31 cellular contexts compared by ENCODE assay signal in genomic region chr1:110049801-110050601, GRCh38. TPM values are rescaled to one million over a fixed set of nuclear protein-coding genes. Genes with fewer than 3 reads are reported as not detected.
A peak's percentile ranks its signal among the peaks of the same experiment; 100 is the strongest.
DNase-seq lines count a peak whose midpoint lies in the region; ATAC-seq, FAIRE-seq and TF ChIP-seq lines count a peak whose summit lies in the region.
"Had no signal": no experiment of that assay in that cellular context is flagged by ENCODE, and none has a peak within 500 bp of the region (broad histone marks: within the 10 kb centered on the region; RNA-seq: fewer than 3 reads in every experiment).

No MANE protein-coding gene starts in this region.

- H3K36me3 Mint-ChIP-seq in endothelial cell (ENCODE audit: low read depth, unreplicated experiment): peaks cover 58% of the 10 kb centered on the region
- H3K36me3 Mint-ChIP-seq in activated T-helper 1 cell treated with anti-CD3 and anti-CD28 coated beads, Interleukin-12 subunit alpha, Interleukin-12 subunit beta, Interleukin-2, Interleukin-4 antibody, amounts not matched to agents 30 ng/mL and 10 ng/mL and 1 ng/mL, durations not matched to agents 14 hours and 24 hours and 36 hours (ENCODE audit: low read depth): peaks cover 55% of the 10 kb centered on the region

- H3K27me3 ChIP-seq in cardiac muscle cell (no peaks in the 10 kb centered on the region), upper lobe of right lung (no peaks in the 10 kb centered on the region)
- H3K27me3 ChIP-seq: body of pancreas, upper lobe of left lung had no signal

- no peaks in the 10 kb centered on the region for H3K9me3 Mint-ChIP-seq in endothelial cell (ENCODE audit: unreplicated experiment)
- no peaks in the 10 kb centered on the region for H3K9me3 Mint-ChIP-seq in activated T-helper 1 cell treated with anti-CD3 and anti-CD28 coated beads, Interleukin-12 subunit alpha, Interleukin-12 subunit beta, Interleukin-2, Interleukin-4 antibody, amounts not matched to agents 30 ng/mL and 10 ng/mL and 1 ng/mL, durations not matched to agents 14 hours and 24 hours and 36 hours
- H3K9me3 Mint-ChIP-seq: activated CD4-positive, alpha-beta T cell treated with anti-CD3 and anti-CD28 coated beads, Interleukin-2, amount 10 ng/mL, durations not matched to agents 7 days and 5 days; activated naive CD8-positive, alpha-beta T cell treated with anti-CD3 and anti-CD28 coated beads, Interleukin-2, amount 10 ng/mL, durations not matched to agents 7 days and 5 days; CD14-positive monocyte; naive thymus-derived CD4-positive, alpha-beta T cell; stimulated activated naive CD8-positive, alpha-beta T cell treated with anti-CD3 and anti-CD28 coated beads, Interleukin-15, amount 100 ng/mL, for 72 hours had no signal

- H3K27ac ChIP-seq in cardiac muscle cell: peak overlapping the region; percentile 58
- H3K27ac ChIP-seq in upper lobe of right lung: peak overlapping the region; percentile 44
- H3K27ac ChIP-seq: body of pancreas, SK-N-MC had no signal

- no peak overlapping the region for H3K4me3 Mint-ChIP-seq in endothelial cell (ENCODE audit: unreplicated experiment)
- H3K4me3 Mint-ChIP-seq in activated T-helper 1 cell treated with anti-CD3 and anti-CD28 coated beads, Interleukin-12 subunit alpha, Interleukin-12 subunit beta, Interleukin-2, Interleukin-4 antibody, amounts not matched to agents 30 ng/mL and 10 ng/mL and 1 ng/mL, durations not matched to agents 14 hours and 24 hours and 36 hours: no peak overlapping the region
- H3K4me3 Mint-ChIP-seq: activated CD4-positive, alpha-beta T cell treated with anti-CD3 and anti-CD28 coated beads, Interleukin-2, amount 10 ng/mL, durations not matched to agents 7 days and 5 days; activated naive CD8-positive, alpha-beta T cell treated with anti-CD3 and anti-CD28 coated beads, Interleukin-2, amount 10 ng/mL, durations not matched to agents 7 days and 5 days; CD14-positive monocyte; naive thymus-derived CD4-positive, alpha-beta T cell; stimulated activated naive CD8-positive, alpha-beta T cell treated with anti-CD3 and anti-CD28 coated beads, Interleukin-15, amount 100 ng/mL, for 72 hours had no signal

- H3K9me3 ChIP-seq in cardiac muscle cell (ENCODE audit: low read depth) (no peaks in the 10 kb centered on the region), upper lobe of right lung (no peaks in the 10 kb centered on the region)
- H3K9me3 ChIP-seq: body of pancreas, upper lobe of left lung had no signal

- no peak overlapping the region for H3K4me3 ChIP-seq in cardiac muscle cell
- no peak overlapping the region for H3K4me3 ChIP-seq in upper lobe of right lung
- H3K4me3 ChIP-seq: body of pancreas, coronary artery, SK-N-MC, upper lobe of left lung had no signal

- FAIRE-seq in RCC 7860 (lab: Jason Lieb, UNC): no peak
- FAIRE-seq: D721Med had no signal

- DNase-seq in cardiac muscle cell (ENCODE audit: low read depth in 1 of 2, low spot score in 1 of 2): peak in 1 of 2 donors; percentile 82
- DNase-seq in Right ventricle myocardium inferior (ENCODE audit: missing footprints): no peak
- peak; percentile 81 for DNase-seq in SK-N-DZ (ENCODE audit: low spot score)
- peak; percentile 82 for DNase-seq in left kidney (ENCODE audit: low read depth, low spot score)
- DNase-seq in upper lobe of right lung: no peak
- DNase-seq in RCC 7860 (ENCODE audit: low spot score): no peak
- DNase-seq in endothelial cell (ENCODE audit: low spot score): no peak
- DNase-seq in activated T-helper 1 cell treated with anti-CD3 and anti-CD28 coated beads, Interleukin-12 subunit alpha, Interleukin-12 subunit beta, Interleukin-2, Interleukin-4 antibody, amounts not matched to agents 30 ng/mL and 10 ng/mL and 1 ng/mL, durations not matched to agents 14 hours and 24 hours and 36 hours (ENCODE audit: low spot score): no peak
- DNase-seq: activated CD4-positive, alpha-beta T cell treated with anti-CD3 and anti-CD28 coated beads, Interleukin-2, amount 10 ng/mL, durations not matched to agents 7 days and 5 days; activated naive CD8-positive, alpha-beta T cell treated with anti-CD3 and anti-CD28 coated beads, Interleukin-2, amount 10 ng/mL, durations not matched to agents 7 days and 5 days; Karpas-422; naive thymus-derived CD4-positive, alpha-beta T cell; NCI-H2029; retina; stimulated activated naive CD8-positive, alpha-beta T cell treated with anti-CD3 and anti-CD28 coated beads, Interleukin-15, amount 100 ng/mL, for 72 hours; upper lobe of left lung had no signal

- no peak for TF ChIP-seq CTCF in cardiac muscle cell (IDR thresholded peaks at IDR 0.05; ENCODE audit: low read depth, low read length)
- TF ChIP-seq CTCF in upper lobe of right lung (IDR thresholded peaks at IDR 0.05): no peak
- no peak for TF ChIP-seq CTCF in endothelial cell (IDR thresholded peaks at IDR 0.05; ENCODE audit: unreplicated experiment)

- H3K4me1 Mint-ChIP-seq in endothelial cell (ENCODE audit: unreplicated experiment): peaks cover 8% of the 10 kb centered on the region
- H3K4me1 Mint-ChIP-seq in activated T-helper 1 cell treated with anti-CD3 and anti-CD28 coated beads, Interleukin-12 subunit alpha, Interleukin-12 subunit beta, Interleukin-2, Interleukin-4 antibody, amounts not matched to agents 30 ng/mL and 10 ng/mL and 1 ng/mL, durations not matched to agents 14 hours and 24 hours and 36 hours (ENCODE audit: low read depth): no peaks in the 10 kb centered on the region
- H3K4me1 Mint-ChIP-seq: activated CD4-positive, alpha-beta T cell treated with anti-CD3 and anti-CD28 coated beads, Interleukin-2, amount 10 ng/mL, durations not matched to agents 7 days and 5 days; activated naive CD8-positive, alpha-beta T cell treated with anti-CD3 and anti-CD28 coated beads, Interleukin-2, amount 10 ng/mL, durations not matched to agents 7 days and 5 days; CD14-positive monocyte; stimulated activated naive CD8-positive, alpha-beta T cell treated with anti-CD3 and anti-CD28 coated beads, Interleukin-15, amount 100 ng/mL, for 72 hours had no signal

- intact Hi-C loops in Right ventricle myocardium inferior (cut with DNase I): loop anchor here (10.0 kb wide), 1 partner anchor 415 kb away; no protein-coding TSS in a partner anchor
- intact Hi-C loops in upper lobe of right lung (cut with DNase I): loop anchor here (10.0 kb wide), 1 partner anchor 55 kb away; no protein-coding TSS in a partner anchor
- intact Hi-C loops in activated T-helper 1 cell treated with anti-CD3 and anti-CD28 coated beads, Interleukin-12 subunit alpha, Interleukin-12 subunit beta, Interleukin-2, Interleukin-4 antibody, amounts not matched to agents 30 ng/mL and 10 ng/mL and 1 ng/mL, durations not matched to agents 14 hours and 24 hours and 36 hours (cut with micrococcal nuclease): no loop called here

- peaks cover 68% of the 10 kb centered on the region for H3K36me3 ChIP-seq in cardiac muscle cell
- peaks cover 100% of the 10 kb centered on the region for H3K36me3 ChIP-seq in upper lobe of right lung

- ATAC-seq in Right ventricle myocardium inferior: no peak
- no peak for ATAC-seq in upper lobe of right lung
- ATAC-seq: HCT116; naive thymus-derived CD4-positive, alpha-beta T cell; Panc1; stimulated activated naive CD8-positive, alpha-beta T cell treated with anti-CD3 and anti-CD28 coated beads, Interleukin-15, amount 100 ng/mL, for 72 hours had no signal

- H3K27me3 Mint-ChIP-seq in endothelial cell (ENCODE audit: unreplicated experiment): peaks cover 8% of the 10 kb centered on the region
- no peaks in the 10 kb centered on the region for H3K27me3 Mint-ChIP-seq in activated T-helper 1 cell treated with anti-CD3 and anti-CD28 coated beads, Interleukin-12 subunit alpha, Interleukin-12 subunit beta, Interleukin-2, Interleukin-4 antibody, amounts not matched to agents 30 ng/mL and 10 ng/mL and 1 ng/mL, durations not matched to agents 14 hours and 24 hours and 36 hours (ENCODE audit: insufficient read depth)
- H3K27me3 Mint-ChIP-seq: activated CD4-positive, alpha-beta T cell treated with anti-CD3 and anti-CD28 coated beads, Interleukin-2, amount 10 ng/mL, durations not matched to agents 7 days and 5 days; activated naive CD8-positive, alpha-beta T cell treated with anti-CD3 and anti-CD28 coated beads, Interleukin-2, amount 10 ng/mL, durations not matched to agents 7 days and 5 days; naive thymus-derived CD4-positive, alpha-beta T cell; stimulated activated naive CD8-positive, alpha-beta T cell treated with anti-CD3 and anti-CD28 coated beads, Interleukin-15, amount 100 ng/mL, for 72 hours had no signal

- no peak overlapping the region for H3K27ac Mint-ChIP-seq in endothelial cell (ENCODE audit: unreplicated experiment)
- no peak overlapping the region for H3K27ac Mint-ChIP-seq in activated T-helper 1 cell treated with anti-CD3 and anti-CD28 coated beads, Interleukin-12 subunit alpha, Interleukin-12 subunit beta, Interleukin-2, Interleukin-4 antibody, amounts not matched to agents 30 ng/mL and 10 ng/mL and 1 ng/mL, durations not matched to agents 14 hours and 24 hours and 36 hours
- H3K27ac Mint-ChIP-seq: activated CD4-positive, alpha-beta T cell treated with anti-CD3 and anti-CD28 coated beads, Interleukin-2, amount 10 ng/mL, durations not matched to agents 7 days and 5 days; activated naive CD8-positive, alpha-beta T cell treated with anti-CD3 and anti-CD28 coated beads, Interleukin-2, amount 10 ng/mL, durations not matched to agents 7 days and 5 days; CD14-positive monocyte; naive thymus-derived CD4-positive, alpha-beta T cell had no signal

- H3K4me1 ChIP-seq in cardiac muscle cell (ENCODE audit: low read depth): peaks cover 10% of the 10 kb centered on the region
- peaks cover 8% of the 10 kb centered on the region for H3K4me1 ChIP-seq in upper lobe of right lung

RNA-seq across cellular contexts. Expression of gene STRIP1, which starts 15.6 kb away (rescaled TPM):
- total RNA-seq in cardiac muscle cell (70.9 and 78.3 TPM in 2 replicates), Right ventricle myocardium inferior (17.8 TPM), upper lobe of right lung (35.6 TPM), endothelial cell (ENCODE audit: unreplicated experiment) (65.0 TPM)
- 40.2 and 57.8 TPM in 2 replicates for polyA plus RNA-seq in cardiac muscle cell
- polyA plus RNA-seq in SK-N-DZ (2014; cell fraction: cytosol; rRNA removed): 30.2 and 42.1 TPM in 2 replicates
- 125 and 160 TPM in 2 replicates for polyA plus RNA-seq in SK-N-DZ (2014; cell fraction: nucleus; rRNA removed)
- 41.5 and 43.7 TPM in 2 replicates for total RNA-seq in activated T-helper 1 cell treated with anti-CD3 and anti-CD28 coated beads, Interleukin-12 subunit alpha, Interleukin-12 subunit beta, Interleukin-2, Interleukin-4 antibody, amounts not matched to agents 30 ng/mL and 10 ng/mL and 1 ng/mL, durations not matched to agents 14 hours and 24 hours and 36 hours

RNA-seq across cellular contexts. Expression of gene ALX3, which starts 20.5 kb away (rescaled TPM):
- total RNA-seq in cardiac muscle cell (0.11 and 1.1 TPM in 2 replicates), Right ventricle myocardium inferior (not detected), upper lobe of right lung (not detected), endothelial cell (ENCODE audit: unreplicated experiment) (not detected)
- polyA plus RNA-seq in cardiac muscle cell: not detected in 2 replicates
- 0.40 and 2.0 TPM in 2 replicates for polyA plus RNA-seq in SK-N-DZ (2014; cell fraction: cytosol; rRNA removed)
- polyA plus RNA-seq in SK-N-DZ (2014; cell fraction: nucleus; rRNA removed): 0.15 and 0.25 TPM in 2 replicates
- not detected in 2 replicates for total RNA-seq in activated T-helper 1 cell treated with anti-CD3 and anti-CD28 coated beads, Interleukin-12 subunit alpha, Interleukin-12 subunit beta, Interleukin-2, Interleukin-4 antibody, amounts not matched to agents 30 ng/mL and 10 ng/mL and 1 ng/mL, durations not matched to agents 14 hours and 24 hours and 36 hours
- total RNA-seq: activated CD4-positive, alpha-beta T cell treated with anti-CD3 and anti-CD28 coated beads, Interleukin-2, amount 10 ng/mL, durations not matched to agents 7 days and 5 days; activated naive CD8-positive, alpha-beta T cell treated with anti-CD3 and anti-CD28 coated beads, Interleukin-2, amount 10 ng/mL, durations not matched to agents 7 days and 5 days; body of pancreas; fibroblast of lung; G401; glomerular endothelial cell; HT1080; kidney epithelial cell; mesenteric fat pad; naive thymus-derived CD4-positive, alpha-beta T cell; omental fat pad; T-helper 2 cell treated with Interferon-gamma antibody and Interleukin-4, amounts not matched to agents 100 ng/mL and 5 ng/mL, for 36 hours had no signal
- polyA plus RNA-seq: CD14-positive monocyte; fibroblast of lung; naive thymus-derived CD4-positive, alpha-beta T cell had no signal

Comparison
In these comparisons a context has a peak if more than half of its experiments do, and no peak if none do; other contexts are left out.
1. DNase-seq: peak in SK-N-DZ (single experiment) and left kidney (single experiment); none in Right ventricle myocardium inferior (single experiment), upper lobe of right lung (single experiment), RCC 7860 (single experiment), endothelial cell (single experiment) and activated T-helper 1 cell treated with anti-CD3 and anti-CD28 coated beads, Interleukin-12 subunit alpha, Interleukin-12 subunit beta, Interleukin-2, Interleukin-4 antibody, amounts not matched to agents 30 ng/mL and 10 ng/mL and 1 ng/mL, durations not matched to agents 14 hours and 24 hours and 36 hours (single experiment).